ENCODE assay signal across 20 cellular contexts in the genomic region with DNA sequence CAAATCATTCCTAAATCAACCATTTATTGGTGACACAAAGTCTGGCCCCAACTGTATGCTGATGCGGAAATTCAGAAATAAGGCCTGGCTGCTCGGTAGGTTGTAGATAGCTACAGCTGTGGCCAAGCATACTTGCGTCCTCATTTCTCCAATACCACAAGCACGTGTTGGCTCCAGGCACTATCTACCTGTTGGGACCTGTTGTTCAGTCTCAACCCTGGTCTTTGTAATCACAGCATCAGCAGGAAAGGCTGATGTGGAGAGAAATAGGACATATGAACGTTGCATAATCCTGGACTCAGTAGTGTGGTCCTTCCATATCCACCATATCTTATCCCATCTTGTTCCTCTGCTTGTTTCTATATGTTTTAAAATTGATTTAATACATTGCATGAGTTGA.
DNase-seq lines count a peak whose midpoint lies in the region; ATAC-seq and TF ChIP-seq lines count a peak whose summit lies in the region.
"Had no signal": no experiment of that assay in that cellular context is flagged by ENCODE, and none has a peak within 500 bp of the region (broad histone marks: within the 10 kb centered on the region; RNA-seq: fewer than 3 reads in every experiment).

No MANE protein-coding gene starts in this region.

- H3K27me3 Mint-ChIP-seq in activated T-helper 17 cell treated with anti-CD3 and anti-CD28 coated beads, Interleukin-2, amount 50 U/mL, for 72 hours, result peaks cover 5% of the 10 kb centered on the region
- H3K27me3 Mint-ChIP-seq: B cell; CD4-positive, alpha-beta T cell had no signal

- intact Hi-C loops in mammary epithelial cell (cut with micrococcal nuclease), result no loop called here
- intact Hi-C loops in breast epithelium (cut with DNase I; ENCODE audit: low total_unique reads), result no loop called here
- intact Hi-C loops in esophagus squamous epithelium (cut with DNase I), result no loop called here

- no peaks in the 10 kb centered on the region for H4K20me1 ChIP-seq in mammary epithelial cell (ENCODE audit: insufficient read depth, low read length)
- no peaks in the 10 kb centered on the region for H4K20me1 ChIP-seq in osteoblast (ENCODE audit: insufficient read depth, low read length)
- H4K20me1 ChIP-seq: BLaER1 treated with 17β-estradiol and CSF1 and Interleukin-3, amounts not matched to agents 10 nM and 100 nM had no signal

- H3K27ac Mint-ChIP-seq in activated T-helper 17 cell treated with anti-CD3 and anti-CD28 coated beads, Interleukin-2, amount 50 U/mL, for 72 hours, result no peak overlapping the region
- H3K27ac Mint-ChIP-seq: B cell; CD4-positive, alpha-beta T cell; CD8-positive, alpha-beta T cell had no signal

- TF ChIP-seq POLR2A in breast epithelium (IDR thresholded peaks at IDR 0.05) (no peak), esophagus squamous epithelium (IDR thresholded peaks at IDR 0.05) (no peak)

- TF ChIP-seq CTCF in mammary epithelial cell (conservative IDR thresholded peaks at IDR 0.05 in 1 of 2, IDR thresholded peaks at IDR 0.05 in 1 of 2; ENCODE audit: extremely low read depth in 1 of 2, insufficient read depth in 1 of 2, low read depth in 1 of 2, low read length in 2 of 2) (no peak), breast epithelium (IDR thresholded peaks at IDR 0.05) (no peak), epithelial cell of esophagus (IDR thresholded peaks at IDR 0.05; ENCODE audit: insufficient read depth, low read depth, low read length, missing control alignments) (no peak), foreskin keratinocyte (conservative IDR thresholded peaks at IDR 0.05) (no peak), osteoblast (IDR thresholded peaks at IDR 0.05; ENCODE audit: extremely low read depth, low read depth, low read length) (no peak), esophagus squamous epithelium (IDR thresholded peaks at IDR 0.05) (no peak)

- no peaks in the 10 kb centered on the region for H3K27me3 ChIP-seq in mammary epithelial cell (ENCODE audit: insufficient read depth, low read length)
- H3K27me3 ChIP-seq in breast epithelium, result no peaks in the 10 kb centered on the region
- H3K27me3 ChIP-seq in foreskin keratinocyte, result no peaks in the 10 kb centered on the region
- no peaks in the 10 kb centered on the region for H3K27me3 ChIP-seq in osteoblast (ENCODE audit: insufficient read depth, low read length)
- H3K27me3 ChIP-seq in esophagus squamous epithelium, result peaks cover 0 to 39% (median 0%) of the 10 kb centered on the region in 4 donors
- H3K27me3 ChIP-seq: BLaER1 treated with 17β-estradiol and CSF1 and Interleukin-3, amounts not matched to agents 10 nM and 100 nM had no signal

- no peaks in the 10 kb centered on the region for H3K36me3 Mint-ChIP-seq in activated T-helper 17 cell treated with anti-CD3 and anti-CD28 coated beads, Interleukin-2, amount 50 U/mL, for 72 hours (ENCODE audit: low read depth)
- H3K36me3 Mint-ChIP-seq: CD8-positive, alpha-beta T cell had no signal

- no peak overlapping the region for H3K4me3 ChIP-seq in mammary epithelial cell (replicated peaks in 1 of 3; ENCODE audit: insufficient read depth in 1 of 3, low read depth in 2 of 3, low read length in 3 of 3)
- no peak overlapping the region for H3K4me3 ChIP-seq in breast epithelium
- no peak overlapping the region for H3K4me3 ChIP-seq in epithelial cell of esophagus (ENCODE audit: low read length)
- no peak overlapping the region for H3K4me3 ChIP-seq in osteoblast (ENCODE audit: insufficient read depth, low read length)
- H3K4me3 ChIP-seq in esophagus squamous epithelium, result no peak overlapping the region
- H3K4me3 ChIP-seq: A549; BLaER1 treated with 17β-estradiol and CSF1 and Interleukin-3, amounts not matched to agents 10 nM and 100 nM had no signal

- ATAC-seq in foreskin keratinocyte, result peak; percentile 51
- ATAC-seq in activated T-helper 17 cell treated with anti-CD3 and anti-CD28 coated beads, Interleukin-2, amount 50 U/mL, for 72 hours (replicated peaks), result no peak
- ATAC-seq in GM18520 (IDR thresholded peaks at IDR 0.05; ENCODE audit: unreplicated experiment), result no peak
- ATAC-seq: A549; CD8-positive, alpha-beta T cell had no signal

- no peaks in the 10 kb centered on the region for H3K9me3 Mint-ChIP-seq in activated T-helper 17 cell treated with anti-CD3 and anti-CD28 coated beads, Interleukin-2, amount 50 U/mL, for 72 hours
- H3K9me3 Mint-ChIP-seq: CD4-positive, alpha-beta T cell; CD8-positive, alpha-beta T cell had no signal

- H3K4me1 ChIP-seq in mammary epithelial cell (ENCODE audit: insufficient read depth, low read length), result no peaks in the 10 kb centered on the region
- no peaks in the 10 kb centered on the region for H3K4me1 ChIP-seq in breast epithelium
- H3K4me1 ChIP-seq in foreskin keratinocyte, result no peaks in the 10 kb centered on the region
- H3K4me1 ChIP-seq in osteoblast (ENCODE audit: insufficient read depth, low read length), result no peaks in the 10 kb centered on the region
- peaks cover 0 to 6% (median 0%) of the 10 kb centered on the region in 3 donors for H3K4me1 ChIP-seq in esophagus squamous epithelium
- H3K4me1 ChIP-seq: A549; BLaER1 treated with 17β-estradiol and CSF1 and Interleukin-3, amounts not matched to agents 10 nM and 100 nM; Caco-2 had no signal

- H3K9ac ChIP-seq in mammary epithelial cell (ENCODE audit: insufficient read depth, low read length), result no peak overlapping the region
- H3K9ac ChIP-seq: BLaER1 treated with 17β-estradiol and CSF1 and Interleukin-3, amounts not matched to agents 10 nM and 100 nM had no signal

- H3K27ac ChIP-seq in mammary epithelial cell (ENCODE audit: insufficient read depth, low read depth, low read length) (no peak overlapping the region), breast epithelium (no peak overlapping the region), foreskin keratinocyte (no peak overlapping the region), osteoblast (ENCODE audit: low read depth, low read length) (no peak overlapping the region), esophagus squamous epithelium (no peak overlapping the region)
- H3K27ac ChIP-seq: 22Rv1; A549; BLaER1 treated with 17β-estradiol and CSF1 and Interleukin-3, amounts not matched to agents 10 nM and 100 nM; C4-2B had no signal

- no peaks in the 10 kb centered on the region for H3K4me1 Mint-ChIP-seq in activated T-helper 17 cell treated with anti-CD3 and anti-CD28 coated beads, Interleukin-2, amount 50 U/mL, for 72 hours
- H3K4me1 Mint-ChIP-seq: B cell had no signal

- no peak overlapping the region for H3K4me3 Mint-ChIP-seq in activated T-helper 17 cell treated with anti-CD3 and anti-CD28 coated beads, Interleukin-2, amount 50 U/mL, for 72 hours
- H3K4me3 Mint-ChIP-seq: B cell; CD4-positive, alpha-beta T cell; CD8-positive, alpha-beta T cell had no signal

- DNase-seq in mammary epithelial cell (peak; percentile 25), breast epithelium (ENCODE audit: low spot score in 2 of 2) (no peak), epithelial cell of esophagus (ENCODE audit: low read depth) (peak; percentile 74), foreskin keratinocyte (peak; percentile 34 to 67), osteoblast (ENCODE audit: insufficient read length, low spot score, missing footprints) (peak; percentile 9), esophagus squamous epithelium (lab: John Stamatoyannopoulos, UW) (no peak)
- DNase-seq: AML-193; Caco-2; Calu3; CD4-positive, alpha-beta T cell; CD8-positive, alpha-beta T cell; DMS79 treated with DMSO at 0.1 percent for 48 hours; GF-D8 had no signal

- H3K79me2 ChIP-seq in mammary epithelial cell (ENCODE audit: insufficient read depth, low read length) (no peaks in the 10 kb centered on the region), osteoblast (ENCODE audit: insufficient read depth, low read length) (no peaks in the 10 kb centered on the region)

- in situ Hi-C loops in mammary epithelial cell (cut with MboI; ENCODE audit: low sequenced_read_pairs in 2 of 2), result no loop called here

- H2AFZ ChIP-seq in mammary epithelial cell (ENCODE audit: low read depth, low read length) (no peak overlapping the region), osteoblast (ENCODE audit: low read length) (no peak overlapping the region)

- no TSS peak for BruUV-seq in mammary epithelial cell (replicated peaks; lab: Mats Ljungman, UMichigan)

- 39% methylated on average over 5 of the region's 5 CpGs for WGBS in mammary epithelial cell (ENCODE audit: low coverage, missing lambda C conversion rate)
- WGBS in esophagus squamous epithelium, 2 donors, result 53 to 63% methylated on average over 5 of the region's 5 CpGs

- CTCF ChIA-PET in mammary epithelial cell (lab: Charles Lee; ENCODE audit: low non-redundant PET), result no interaction called here

- H3K9me3 ChIP-seq in mammary epithelial cell (replicated peaks; ENCODE audit: insufficient read depth, low read length) (no peaks in the 10 kb centered on the region), breast epithelium (no peaks in the 10 kb centered on the region), osteoblast (ENCODE audit: low read depth, low read length) (no peaks in the 10 kb centered on the region), esophagus squamous epithelium (no peaks in the 10 kb centered on the region)
- H3K9me3 ChIP-seq: A549; BLaER1 treated with 17β-estradiol and CSF1 and Interleukin-3, amounts not matched to agents 10 nM and 100 nM; Caco-2 had no signal

- dilution Hi-C loops in mammary epithelial cell (cut with HindIII; ENCODE audit: low sequenced_read_pairs), result no loop called here

- H3K4me2 ChIP-seq in mammary epithelial cell (ENCODE audit: insufficient read depth, low read depth, low read length) (no peak overlapping the region), osteoblast (ENCODE audit: insufficient read depth, low read length) (no peak overlapping the region)
- H3K4me2 ChIP-seq: A549; BLaER1 treated with 17β-estradiol and CSF1 and Interleukin-3, amounts not matched to agents 10 nM and 100 nM had no signal

- H3K36me3 ChIP-seq in mammary epithelial cell (ENCODE audit: insufficient read depth, low read length) (no peaks in the 10 kb centered on the region), breast epithelium (no peaks in the 10 kb centered on the region), osteoblast (ENCODE audit: insufficient read depth, low read length) (no peaks in the 10 kb centered on the region), esophagus squamous epithelium (no peaks in the 10 kb centered on the region)
- H3K36me3 ChIP-seq: BLaER1 treated with 17β-estradiol and CSF1 and Interleukin-3, amounts not matched to agents 10 nM and 100 nM had no signal

Comparison
In these comparisons a context has a peak if more than half of its experiments do, and no peak if none do; other contexts are left out.
1. DNase-seq: peak in mammary epithelial cell (single experiment), epithelial cell of esophagus (single experiment), foreskin keratinocyte (2 of 2) and osteoblast (single experiment); none in breast epithelium (0 of 2) and esophagus squamous epithelium (single experiment).